Comparison of ENCODE assay signal across 23 cellular contexts in genomic region chr3:66206806-66207205, GRCh38.
"Had no signal": no experiment of that assay in that cellular context is flagged by ENCODE, and none has a peak within 500 bp of the region (broad histone marks: within the 10 kb centered on the region; RNA-seq: fewer than 3 reads in every experiment).

No MANE protein-coding gene starts in this region.

- H3K27ac Mint-ChIP-seq: dendritic cell treated with granulocyte-macrophage colony-stimulating factor and Interleukin-4, amounts not matched to agents 40 ng/mL and 50 ng/mL, for 4 days; effector memory CD8-positive, alpha-beta T cell; mesothelial cell of epicardium; naive B cell had no signal

- H3K27me3 ChIP-seq: colonic mucosa, gastroesophageal sphincter, heart left ventricle, hepatocyte, left lung had no signal

- DNase-seq: colonic mucosa; cortex of kidney; effector CD8-positive, alpha-beta T cell; effector memory CD8-positive, alpha-beta T cell; foreskin keratinocyte; heart left ventricle; hypothalamus; left cardiac atrium; left lung; left ventricle myocardium superior; lower lobe of right lung; mesenchymal stem cell; mucosa of descending colon; naive B cell had no signal

- ATAC-seq: effector memory CD8-positive, alpha-beta T cell; foreskin keratinocyte; gastroesophageal sphincter; heart left ventricle; left cardiac atrium; left lung; left ventricle myocardium superior; lower lobe of right lung; mucosa of descending colon had no signal

- H3K4me3 Mint-ChIP-seq: dendritic cell treated with granulocyte-macrophage colony-stimulating factor and Interleukin-4, amounts not matched to agents 40 ng/mL and 50 ng/mL, for 4 days; effector memory CD8-positive, alpha-beta T cell; mesothelial cell of epicardium; naive B cell had no signal

- FAIRE-seq: endothelial cell of umbilical vein, frontal cortex, islet of Langerhans, keratinocyte had no signal

- H3K36me3 ChIP-seq: colonic mucosa, esophagus muscularis mucosa, gastroesophageal sphincter, heart left ventricle, left lung, lower lobe of right lung had no signal

- H3K27me3 Mint-ChIP-seq: dendritic cell treated with granulocyte-macrophage colony-stimulating factor and Interleukin-4, amounts not matched to agents 40 ng/mL and 50 ng/mL, for 4 days had no signal

- H3K4me1 Mint-ChIP-seq: mesothelial cell of epicardium, naive B cell had no signal

- H3K79me2 ChIP-seq: hepatocyte had no signal

- H3K9me3 Mint-ChIP-seq: dendritic cell treated with granulocyte-macrophage colony-stimulating factor and Interleukin-4, amounts not matched to agents 40 ng/mL and 50 ng/mL, for 4 days; effector memory CD8-positive, alpha-beta T cell; mesothelial cell of epicardium; naive B cell had no signal

- H3K4me1 ChIP-seq: colonic mucosa, esophagus muscularis mucosa, foreskin keratinocyte, gastroesophageal sphincter, heart left ventricle, left lung, lower lobe of right lung had no signal

- H3K27ac ChIP-seq: colonic mucosa, esophagus muscularis mucosa, foreskin keratinocyte, gastroesophageal sphincter, heart left ventricle, hepatocyte, left lung, lower lobe of right lung had no signal

- H3K9me3 ChIP-seq: colonic mucosa, esophagus muscularis mucosa, gastroesophageal sphincter, heart left ventricle, left lung, lower lobe of right lung, mucosa of descending colon had no signal

- H3K4me3 ChIP-seq: colonic mucosa, esophagus muscularis mucosa, gastroesophageal sphincter, heart left ventricle, hepatocyte, left lung, lower lobe of right lung, mucosa of descending colon had no signal

- H2AFZ ChIP-seq: hepatocyte had no signal

- H3K36me3 Mint-ChIP-seq: mesothelial cell of epicardium, naive B cell had no signal

- H3K4me2 ChIP-seq: hepatocyte had no signal
